In genomic region chr14:52706724-52707706, GRCh38 we compare ENCODE assay signal across 1 cellular context.
TF ChIP-seq lines count a peak whose summit lies in the region.

TSS of gene PSMC6 (plus strand) at chr14:52707200. CDS start at chr14:52707220, 20 bp downstream.

TF ChIP-seq in HepG2, 621 proteins besides CTCF, POLR2A, EP300 and RAD21 (continued from another document and continues in another):
- TF ChIP-seq HMGXB3 (CRISPR knock-in tag; IDR thresholded peaks at IDR 0.05; ENCODE audit: borderline replicate concordance) (peak; percentile 74), POLR2AphosphoS5 (IDR thresholded peaks at IDR 0.05; ENCODE audit: low read depth, low read length) (peak; percentile 99), ZFP36L1 (CRISPR knock-in tag; IDR thresholded peaks at IDR 0.05) (peak; percentile 43; the same call in 1 of the 2 replicates), SOX6 (IDR thresholded peaks at IDR 0.05) (no peak), SOX6 (CRISPR knock-in tag; IDR thresholded peaks at IDR 0.05) (peak; percentile 67), MEIS1 (CRISPR knock-in tag; IDR thresholded peaks at IDR 0.05; ENCODE audit: borderline replicate concordance) (0 out of 2 replicates have a peak, but pooled peaks have one; percentile 74), PAX8 (CRISPR knock-in tag; IDR thresholded peaks at IDR 0.05; ENCODE audit: borderline replicate concordance) (no peak), HIC2 (CRISPR knock-in tag; IDR thresholded peaks at IDR 0.05; ENCODE audit: low read depth) (no peak), KLF6 (CRISPR knock-in tag; IDR thresholded peaks at IDR 0.05) (peak; percentile 22; the same call in 1 of the 2 replicates), ISL2 (CRISPR knock-in tag; IDR thresholded peaks at IDR 0.05) (peak; percentile 56; the same call in 1 of the 2 replicates), YEATS4 (CRISPR knock-in tag; IDR thresholded peaks at IDR 0.05; ENCODE audit: borderline replicate concordance) (peak; percentile 30), SATB2 (CRISPR knock-in tag; IDR thresholded peaks at IDR 0.05) (no peak), NFE2L1 (CRISPR knock-in tag; IDR thresholded peaks at IDR 0.05; ENCODE audit: borderline replicate concordance) (peak; percentile 97; the same call in 1 of the 2 replicates), NFKB2 (CRISPR knock-in tag; IDR thresholded peaks at IDR 0.05; ENCODE audit: borderline replicate concordance) (peak; percentile 63; the same call in 1 of the 2 replicates), ZBTB21 (CRISPR knock-in tag; IDR thresholded peaks at IDR 0.05) (peak; percentile 30), IKZF4 (CRISPR knock-in tag; IDR thresholded peaks at IDR 0.05; ENCODE audit: borderline replicate concordance, low read depth, not compliant biosample characterization) (no peak), TERF1 (CRISPR knock-in tag; IDR thresholded peaks at IDR 0.05) (no peak), ZNF772 (CRISPR knock-in tag; IDR thresholded peaks at IDR 0.05) (peak; percentile 54; the same call in 1 of the 2 replicates), ZNF724P (CRISPR knock-in tag; IDR thresholded peaks at IDR 0.05; ENCODE audit: borderline replicate concordance) (no peak), RELA (CRISPR knock-in tag; IDR thresholded peaks at IDR 0.05) (0 out of 2 replicates have a peak, but pooled peaks have one; percentile 2), CHD2 (IDR thresholded peaks at IDR 0.05; ENCODE audit: low read depth, low read length) (no peak), ARID5B (CRISPR knock-in tag; IDR thresholded peaks at IDR 0.05) (peak; percentile 20; the same call in 1 of the 2 replicates), ZBTB49 (CRISPR knock-in tag; IDR thresholded peaks at IDR 0.05; ENCODE audit: borderline replicate concordance) (0 out of 2 replicates have a peak, but pooled peaks have one; percentile 39), ZNF800 (CRISPR knock-in tag; IDR thresholded peaks at IDR 0.05) (peak; percentile 19; the same call in 1 of the 2 replicates), TOE1 (CRISPR knock-in tag; IDR thresholded peaks at IDR 0.05) (no peak), ARID2 (CRISPR knock-in tag; IDR thresholded peaks at IDR 0.05; ENCODE audit: borderline replicate concordance) (no peak), NRL (CRISPR knock-in tag; IDR thresholded peaks at IDR 0.05; ENCODE audit: borderline replicate concordance) (peak; percentile 83), KMT2B (CRISPR knock-in tag; IDR thresholded peaks at IDR 0.05) (peak; percentile 65), ZBTB34 (CRISPR knock-in tag; IDR thresholded peaks at IDR 0.05) (peak; percentile 54; the same call in 1 of the 2 replicates), ZKSCAN8 (CRISPR knock-in tag; IDR thresholded peaks at IDR 0.05; ENCODE audit: borderline replicate concordance) (no peak), TOPORS (CRISPR knock-in tag; IDR thresholded peaks at IDR 0.05) (no peak), ATF4 (CRISPR knock-in tag; IDR thresholded peaks at IDR 0.05) (peak in 1 of 2 experiments; percentile 57; a peak in 1 of 4 replicates)
